ENCODE assay signal across 27 cellular contexts in genomic region chr18:48155856-48156255, GRCh38.
"Had no signal": no experiment of that assay in that cellular context is flagged by ENCODE, and none has a peak within 500 bp of the region (broad histone marks: within the 10 kb centered on the region; RNA-seq: fewer than 3 reads in every experiment).

No MANE protein-coding gene starts in this region.

- H3K9me3 ChIP-seq: esophagus muscularis mucosa, heart right ventricle, left lung, lower lobe of right lung, right lobe of liver, stomach, thyroid gland, upper lobe of left lung, vagina had no signal

- H3K36me3 ChIP-seq: brain microvascular endothelial cell, esophagus muscularis mucosa, heart right ventricle, left lung, lower lobe of right lung, right lobe of liver, stomach, thyroid gland, upper lobe of left lung, vagina had no signal

- H3K27me3 ChIP-seq: brain microvascular endothelial cell, esophagus muscularis mucosa, heart right ventricle, left lung, right lobe of liver, stomach, thyroid gland, upper lobe of left lung, vagina had no signal

- H3K4me3 ChIP-seq: esophagus muscularis mucosa, heart right ventricle, left lung, lower lobe of right lung, right lobe of liver, stomach, thyroid gland, upper lobe of left lung, vagina had no signal

- H3K27ac ChIP-seq: brain microvascular endothelial cell, heart right ventricle, left lung, lower lobe of right lung, right lobe of liver, thyroid gland, upper lobe of left lung, vagina had no signal

- ATAC-seq: activated CD4-positive, alpha-beta T cell treated with anti-CD3 and anti-CD28 coated beads for 36 hours; heart right ventricle; left lung; lower lobe of right lung; natural killer cell treated with Interleukin-12 subunit alpha and Interleukin-12 subunit beta and Interleukin-15 and Interleukin-18, amount 100 ng/mL, for 72 hours; right lobe of liver; stimulated activated naive B cell treated with anti-CD40 and anti-IgM and Interleukin-4, amounts not matched to agents 10 μg/mL and 1 μg/mL and 100 μg/mL, for 72 hours had no signal

- DNase-seq: activated CD4-positive, alpha-beta T cell treated with anti-CD3 and anti-CD28 coated beads for 36 hours; activated CD4-positive, alpha-beta T cell treated with anti-CD3 and anti-CD28 coated beads, Interleukin-2, amount 50 U/mL, for 48 hours; activated CD4-positive, CD25-positive, alpha-beta regulatory T cell; activated CD8-positive, alpha-beta memory T cell treated with anti-CD3 and anti-CD28 coated beads for 24 hours; activated effector memory CD4-positive, alpha-beta T cell treated with anti-CD3 and anti-CD28 coated beads, Interleukin-2, amount 50 U/mL, for 16 hours; activated naive CD4-positive, alpha-beta T cell treated with anti-CD3 and anti-CD28 coated beads for 36 hours; activated naive CD8-positive, alpha-beta T cell treated with anti-CD3 and anti-CD28 coated beads, Interleukin-2, amount 10 ng/mL, durations not matched to agents 7 days and 5 days; amniotic stem cell; brain microvascular endothelial cell; central memory CD4-positive, alpha-beta T cell; foreskin melanocyte; heart right ventricle; kidney glomerular epithelial cell; left lung; lower lobe of right lung; mesendoderm; posterior cingulate gyrus; stimulated activated CD4-positive, alpha-beta T cell treated with anti-CD3 and anti-CD28 coated beads, Interleukin-4, amount 100 ng/mL, for 4 hours; stimulated activated naive B cell treated with anti-CD40 and anti-IgM and Interleukin-4, amounts not matched to agents 10 μg/mL and 1 μg/mL and 100 μg/mL, for 72 hours; stomach; T-helper 1 cell; thyroid gland; upper lobe of left lung had no signal
